8 cellular contexts compared by ENCODE assay signal in the genomic region with DNA sequence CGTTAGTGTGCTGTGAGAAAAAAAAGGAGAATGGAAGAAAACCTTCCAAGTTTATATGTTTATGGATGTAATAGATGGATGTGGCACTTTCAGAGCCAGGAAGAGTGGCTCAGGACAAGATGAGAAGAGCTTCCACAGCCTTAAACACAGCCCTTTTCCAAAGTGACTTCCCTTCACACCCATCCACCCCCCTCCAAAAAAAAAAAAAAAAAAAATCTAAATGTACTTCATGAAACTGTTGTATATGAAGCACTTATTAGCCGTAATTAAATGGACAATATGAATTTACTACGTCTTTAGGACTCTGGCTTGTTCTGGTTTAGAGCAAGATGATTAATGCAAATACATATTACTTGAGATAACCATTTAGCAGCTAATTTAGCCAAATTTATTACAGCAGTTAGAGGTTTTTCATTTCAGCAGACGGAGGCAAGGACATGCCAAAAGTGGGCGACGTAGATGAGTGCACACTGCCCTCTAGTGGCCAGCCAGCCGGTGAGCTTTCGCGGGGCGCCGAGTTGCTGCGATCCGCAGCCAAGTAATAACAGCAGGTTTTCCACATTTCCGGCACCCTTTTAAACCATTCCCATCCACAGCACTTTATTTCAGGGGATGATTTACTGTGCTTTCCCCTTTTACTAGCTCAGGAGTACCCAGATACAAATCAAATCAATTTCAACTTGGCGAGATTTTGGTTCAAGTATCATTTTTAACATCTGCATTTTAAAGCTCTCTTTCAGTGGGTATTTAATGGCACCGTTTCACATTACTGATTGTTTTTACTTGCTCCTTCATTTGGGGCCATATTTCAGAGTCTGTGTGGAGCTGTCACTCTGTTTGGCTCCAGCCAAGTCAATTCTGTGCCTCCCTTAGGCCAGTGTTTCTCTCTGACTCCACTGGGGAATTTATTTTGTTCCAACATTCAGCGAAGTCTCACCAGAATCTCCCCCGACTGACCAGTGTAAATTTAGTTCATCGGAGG.
DNase-seq lines count a peak whose midpoint lies in the region; ATAC-seq and FAIRE-seq lines count a peak whose summit lies in the region.

No MANE protein-coding gene starts in this region.

- H3K36me3 ChIP-seq in mesenchymal stem cell (ENCODE audit: control insufficient read depth in 1 of 2, insufficient read depth in 2 of 2, low read depth in 1 of 2, low read length in 2 of 2) = no peaks in the 10 kb centered on the region

- no peak overlapping the region for H2BK120ac ChIP-seq in mesenchymal stem cell (ENCODE audit: low read depth, low read length)

- H3K9ac ChIP-seq in mesenchymal stem cell (ENCODE audit: low read length) = peak overlapping the region; percentile 72

- H3K27ac ChIP-seq in mesenchymal stem cell (ENCODE audit: low read length, poor library complexity, severe bottlenecking) = no peak overlapping the region

- H3K18ac ChIP-seq in mesenchymal stem cell (ENCODE audit: low read depth in 1 of 2, low read length in 2 of 2) = no peak overlapping the region

- WGBS in mesenchymal stem cell = 18% methylated on average over 16 of the region's 19 CpGs

- no peak overlapping the region for H3K14ac ChIP-seq in mesenchymal stem cell (ENCODE audit: low read length in 2 of 2)

- no peaks in the 10 kb centered on the region for H3K4me1 ChIP-seq in mesenchymal stem cell (ENCODE audit: control insufficient read depth, insufficient read depth, low read depth, low read length)

- H3K27me3 Mint-ChIP-seq in effector memory CD8-positive, alpha-beta T cell = peaks cover 5 to 33% of the 10 kb centered on the region in 2 donors

- no peaks in the 10 kb centered on the region for H3K9me3 ChIP-seq in mesenchymal stem cell (ENCODE audit: control insufficient read depth, low read length)

- no peaks in the 10 kb centered on the region for H3K79me1 ChIP-seq in mesenchymal stem cell (replicated peaks; ENCODE audit: low read length, poor library complexity, severe bottlenecking)

- H3K4me2 ChIP-seq in mesenchymal stem cell (ENCODE audit: low read length, poor library complexity, severe bottlenecking) = peak overlapping the region; percentile 25

- no peak overlapping the region for H4K8ac ChIP-seq in mesenchymal stem cell (ENCODE audit: low read length)

- H3K27ac Mint-ChIP-seq in effector memory CD8-positive, alpha-beta T cell = no peak overlapping the region

- peak overlapping the region; percentile 23 to 64 for H3K4me3 Mint-ChIP-seq in effector memory CD8-positive, alpha-beta T cell

- H2BK12ac ChIP-seq in mesenchymal stem cell (ENCODE audit: low read length in 2 of 2) = no peak overlapping the region

- peaks cover 0 to 1% of the 10 kb centered on the region in 2 donors for H3K9me3 Mint-ChIP-seq in effector memory CD8-positive, alpha-beta T cell

- H2BK15ac ChIP-seq in mesenchymal stem cell (ENCODE audit: low read depth, poor library complexity, severe bottlenecking) = no peak overlapping the region

- no peak overlapping the region for H2AK5ac ChIP-seq in mesenchymal stem cell (ENCODE audit: low read length, severe bottlenecking)

- H4K91ac ChIP-seq in mesenchymal stem cell (ENCODE audit: low read length) = no peak overlapping the region

- no peaks in the 10 kb centered on the region for H3K36me3 Mint-ChIP-seq in effector memory CD8-positive, alpha-beta T cell (ENCODE audit: insufficient read depth)

- H3K4me1 Mint-ChIP-seq in effector memory CD8-positive, alpha-beta T cell (ENCODE audit: low read depth in 2 of 2) = peaks cover 10 to 11% of the 10 kb centered on the region in 2 donors

- FAIRE-seq in A204.1 (lab: Jason Lieb, UNC) (peak; percentile 70), GM18507 (lab: Jason Lieb, UNC) (peak; percentile 86)

- H2BK5ac ChIP-seq in mesenchymal stem cell (ENCODE audit: low read depth, low read length, poor library complexity, severe bottlenecking) = no peak overlapping the region

- peak; percentile 61 for ATAC-seq in HG03521 (IDR thresholded peaks at IDR 0.05; ENCODE audit: unreplicated experiment)
- ATAC-seq in effector memory CD8-positive, alpha-beta T cell (replicated peaks) = peak; percentile 42

- peak overlapping the region in 1 of 2 experiments; percentile 70 for H3K4me3 ChIP-seq in mesenchymal stem cell (ENCODE audit: insufficient read depth in 1 of 2, low read depth in 1 of 2, low read length in 2 of 2)

- H3K27me3 ChIP-seq in mesenchymal stem cell (ENCODE audit: control insufficient read depth in 1 of 2, insufficient read depth in 1 of 2, low read length in 2 of 2) = peaks cover 0 to 7% of the 10 kb centered on the region in 2 experiments

- peak; percentile 54 for DNase-seq in GM18507 (ENCODE audit: extremely low spot score, insufficient read length, low read depth)
- DNase-seq in NCI-H748 treated with DMSO at 0.1 percent for 48 hours (lab: John Stamatoyannopoulos, UW) = peak; percentile 74
- DNase-seq in activated CD8-positive, alpha-beta memory T cell treated with anti-CD3 and anti-CD28 coated beads for 24 hours = peak; percentile 85
- DNase-seq in effector memory CD8-positive, alpha-beta T cell = peak; percentile 21 to 28 (median 24)
- DNase-seq in mesenchymal stem cell = peak; percentile 71
- DNase-seq in stimulated activated CD8-positive, alpha-beta memory T cell treated with anti-CD3 and anti-CD28 coated beads, Interleukin-12 subunit alpha, Interleukin-12 subunit beta, amount 100 ng/mL, for 4 hours (ENCODE audit: low read depth) = peak; percentile 12

- no peak overlapping the region for H2AFZ ChIP-seq in mesenchymal stem cell (ENCODE audit: low read depth, low read length)

- no peak overlapping the region for H3K23ac ChIP-seq in mesenchymal stem cell (ENCODE audit: low read length in 2 of 2)

- no peak overlapping the region for H3K4ac ChIP-seq in mesenchymal stem cell (ENCODE audit: low read depth in 1 of 2, low read length in 2 of 2)

Comparison
In these comparisons a context has a peak if more than half of its experiments do, and no peak if none do; other contexts are left out.
1. DNase-seq: peak in every context shown above with its lines; median percentile 85 in activated CD8-positive, alpha-beta memory T cell treated with anti-CD3 and anti-CD28 coated beads for 24 hours; 74 in NCI-H748 treated with DMSO at 0.1 percent for 48 hours; 71 in mesenchymal stem cell; 54 in GM18507; 24 in effector memory CD8-positive, alpha-beta T cell; 12 in stimulated activated CD8-positive, alpha-beta memory T cell treated with anti-CD3 and anti-CD28 coated beads, Interleukin-12 subunit alpha, Interleukin-12 subunit beta, amount 100 ng/mL, for 4 hours.